Comparison of ENCODE assay signal across 9 cellular contexts in genomic region chr10:75108684-75109458, GRCh38. TPM values are rescaled to one million over a fixed set of nuclear protein-coding genes. Genes with fewer than 3 reads are reported as not detected.
DNase-seq lines count a peak whose midpoint lies in the region; ATAC-seq and TF ChIP-seq lines count a peak whose summit lies in the region.
"Had no signal": no experiment of that assay in that cellular context is flagged by ENCODE, and none has a peak within 500 bp of the region (broad histone marks: within the 10 kb centered on the region; RNA-seq: fewer than 3 reads in every experiment).

No MANE protein-coding gene starts in this region.

- H3K4me1 Mint-ChIP-seq in stimulated activated memory B cell treated with anti-CD40 and anti-IgM and Interleukin-4, amounts not matched to agents 10 μg/mL and 1 μg/mL and 100 μg/mL, for 72 hours: peaks cover 26% of the 10 kb centered on the region

- TF ChIP-seq CTCF in 22Rv1 (IDR thresholded peaks at IDR 0.05): peak; percentile 67
- TF ChIP-seq CTCF in fibroblast of villous mesenchyme (IDR thresholded peaks at IDR 0.05; ENCODE audit: insufficient read depth, low read depth, low read length): peak; percentile 69

- in situ Hi-C loops in G401 (cut with HindIII; ENCODE audit: low sequenced_read_pairs): no loop called here
- in situ Hi-C loops in SK-MEL-5 (cut with HindIII; ENCODE audit: low pct_unique_long_range_greater_than_20kb, low sequenced_read_pairs): no loop called here

- DNase-seq in G401 (ENCODE audit: low spot score) (peak; percentile 38), SK-MEL-5 (ENCODE audit: low read depth, low spot score) (peak; percentile 61), fibroblast of villous mesenchyme (ENCODE audit: low read depth) (no peak), NK-92 (lab: John Stamatoyannopoulos, UW; ENCODE audit: unreplicated experiment) (no peak), NOMO-1 treated with DMSO at 0.1 percent for 48 hours (lab: John Stamatoyannopoulos, UW; ENCODE audit: unreplicated experiment) (no peak)

- no peak overlapping the region for H3K27ac ChIP-seq in 22Rv1
- H3K27ac ChIP-seq: tibial artery had no signal

- H3K27ac Mint-ChIP-seq in stimulated activated memory B cell treated with anti-CD40 and anti-IgM and Interleukin-4, amounts not matched to agents 10 μg/mL and 1 μg/mL and 100 μg/mL, for 72 hours: peak overlapping the region; percentile 94

- ATAC-seq in stimulated activated memory B cell treated with anti-CD40 and anti-IgM and Interleukin-4, amounts not matched to agents 10 μg/mL and 1 μg/mL and 100 μg/mL, for 72 hours: no peak
- no peak for ATAC-seq in GM18517 (IDR thresholded peaks at IDR 0.05; ENCODE audit: unreplicated experiment)

- H3K4me3 Mint-ChIP-seq in stimulated activated memory B cell treated with anti-CD40 and anti-IgM and Interleukin-4, amounts not matched to agents 10 μg/mL and 1 μg/mL and 100 μg/mL, for 72 hours: no peak overlapping the region

- peaks cover 4% of the 10 kb centered on the region for H3K36me3 Mint-ChIP-seq in stimulated activated memory B cell treated with anti-CD40 and anti-IgM and Interleukin-4, amounts not matched to agents 10 μg/mL and 1 μg/mL and 100 μg/mL, for 72 hours

- no peak overlapping the region for H3K4me3 ChIP-seq in fibroblast of villous mesenchyme (ENCODE audit: low read depth, low read length)
- H3K4me3 ChIP-seq: tibial artery had no signal

- H3K9me3 Mint-ChIP-seq in stimulated activated memory B cell treated with anti-CD40 and anti-IgM and Interleukin-4, amounts not matched to agents 10 μg/mL and 1 μg/mL and 100 μg/mL, for 72 hours: no peaks in the 10 kb centered on the region

- no peaks in the 10 kb centered on the region for H3K27me3 Mint-ChIP-seq in stimulated activated memory B cell treated with anti-CD40 and anti-IgM and Interleukin-4, amounts not matched to agents 10 μg/mL and 1 μg/mL and 100 μg/mL, for 72 hours

RNA-seq across cellular contexts. Expression of gene SAMD8, which starts 2.6 kb away (rescaled TPM):
- total RNA-seq in G401 (2014; rRNA removed; shearing (Covaris generic)): 14.9 and 18.2 TPM in 2 replicates
- total RNA-seq in SK-MEL-5 (2014; rRNA removed; shearing (Covaris generic)): 14.6 and 16.1 TPM in 2 replicates
- polyA plus RNA-seq in SK-MEL-5 (2015; cell fraction: cytosol; rRNA removed): 10.0 and 12.6 TPM in 2 replicates
- polyA plus RNA-seq in SK-MEL-5 (2015; cell fraction: nucleus; rRNA removed): 5.4 and 9.2 TPM in 2 replicates
- 18.7 and 28.5 TPM in 2 replicates for total RNA-seq in fibroblast of villous mesenchyme

Comparison
In these comparisons a context has a peak if more than half of its experiments do, and no peak if none do; other contexts are left out.
1. DNase-seq: peak in G401 (single experiment) and SK-MEL-5 (single experiment); none in fibroblast of villous mesenchyme (single experiment), NK-92 (single experiment) and NOMO-1 treated with DMSO at 0.1 percent for 48 hours (single experiment).